ENCODE assay signal across 1 cellular context in genomic region chr1:40059292-40059959, GRCh38.
TF ChIP-seq lines count a peak whose summit lies in the region.

No MANE protein-coding gene starts in this region.

TF ChIP-seq in K562, 482 proteins besides CTCF, POLR2A, EP300 and RAD21 (continued from another document and continues in another):
- TF ChIP-seq TRIM24 (IDR thresholded peaks at IDR 0.05): peak in 1 of 2 experiments; percentile 82; a peak in 3 of 4 replicates
- no peak for TF ChIP-seq KAT7 (CRISPR knock-in tag; IDR thresholded peaks at IDR 0.05; ENCODE audit: borderline replicate concordance)
- no peak for TF ChIP-seq SMAD2 (IDR thresholded peaks at IDR 0.05; ENCODE audit: low read depth, low read length)
- no peak for TF ChIP-seq SMARCA5 (IDR thresholded peaks at IDR 0.05)
- TF ChIP-seq TAL1 (IDR thresholded peaks at IDR 0.05): peak; percentile 78
- peak; percentile 32 to 40; a peak in 3 of 4 replicates for TF ChIP-seq KDM1A (IDR thresholded peaks at IDR 0.05)
- TF ChIP-seq ATF3 (IDR thresholded peaks at IDR 0.05): peak; percentile 85
- no peak for TF ChIP-seq ATF3 (CRISPR knock-in tag; conservative IDR thresholded peaks at IDR 0.05)
- TF ChIP-seq XRCC3 (IDR thresholded peaks at IDR 0.05): no peak
- TF ChIP-seq ZNF41 (CRISPR knock-in tag; conservative IDR thresholded peaks at IDR 0.05): no peak
- no peak for TF ChIP-seq FOXA3 (CRISPR knock-in tag; conservative IDR thresholded peaks at IDR 0.05 in 1 of 2, IDR thresholded peaks at IDR 0.05 in 1 of 2)
- TF ChIP-seq ZNF785 (CRISPR knock-in tag; IDR thresholded peaks at IDR 0.05): no peak
- no peak for TF ChIP-seq ZBED1 (IDR thresholded peaks at IDR 0.05)
- peak; percentile 52 for TF ChIP-seq MEIS2 (IDR thresholded peaks at IDR 0.05; ENCODE audit: partially characterized antibody)
- no peak for TF ChIP-seq KHSRP (IDR thresholded peaks at IDR 0.05)
- no peak for TF ChIP-seq ZNF324 (CRISPR knock-in tag; IDR thresholded peaks at IDR 0.05)
- no peak for TF ChIP-seq USF1 (CRISPR knock-in tag; IDR thresholded peaks at IDR 0.05)
- no peak for TF ChIP-seq ZNF407 (IDR thresholded peaks at IDR 0.05; ENCODE audit: low read depth)
- TF ChIP-seq NFE2 (IDR thresholded peaks at IDR 0.05; ENCODE audit: low read depth): peak; percentile 55
- TF ChIP-seq UBTF (IDR thresholded peaks at IDR 0.05; ENCODE audit: borderline replicate concordance in 1 of 2, low read depth in 2 of 2, low read length in 2 of 2): no peak
- no peak for TF ChIP-seq EZH2 (IDR thresholded peaks at IDR 0.05; ENCODE audit: borderline replicate concordance, low read depth, low read length)
- no peak for TF ChIP-seq RFX1 (IDR thresholded peaks at IDR 0.05)
- no peak for TF ChIP-seq SRSF9 (IDR thresholded peaks at IDR 0.05; ENCODE audit: borderline replicate concordance, low read depth, low read length)
- peak; percentile 37; the same call in 1 of the 2 replicates for TF ChIP-seq VEZF1 (CRISPR knock-in tag; IDR thresholded peaks at IDR 0.05)
- no peak for TF ChIP-seq SNIP1 (IDR thresholded peaks at IDR 0.05; ENCODE audit: low read depth)
- TF ChIP-seq E2F6 (IDR thresholded peaks at IDR 0.05; ENCODE audit: borderline replicate concordance in 1 of 2, extremely low read depth in 1 of 2, insufficient read depth in 1 of 2, insufficient read length in 1 of 2, low read depth in 1 of 2, low read length in 1 of 2, poor library complexity in 1 of 2, severe bottlenecking in 1 of 2): no peak
- no peak for TF ChIP-seq BCLAF1 (IDR thresholded peaks at IDR 0.05; ENCODE audit: borderline replicate concordance in 1 of 2, control insufficient read depth in 1 of 2, low read depth in 2 of 2, low read length in 1 of 2)
- no peak for TF ChIP-seq ZNF75A (CRISPR knock-in tag; IDR thresholded peaks at IDR 0.05)
- no peak for TF ChIP-seq MITF (IDR thresholded peaks at IDR 0.05)
- TF ChIP-seq ZBTB11 (CRISPR knock-in tag; IDR thresholded peaks at IDR 0.05): no peak
- no peak for TF ChIP-seq TCFL5 (CRISPR knock-in tag; conservative IDR thresholded peaks at IDR 0.05)
- TF ChIP-seq SRSF1 (IDR thresholded peaks at IDR 0.05; ENCODE audit: low read depth, low read length): no peak
- TF ChIP-seq HCFC1 (IDR thresholded peaks at IDR 0.05; ENCODE audit: low read depth, low read length): 0 out of 2 replicates have a peak, but pooled peaks have one; percentile 31
- no peak for TF ChIP-seq ZBTB7A (IDR thresholded peaks at IDR 0.05; ENCODE audit: borderline replicate concordance, control insufficient read depth, low read depth, low read length)
